Comparison of ENCODE assay signal across 11 cellular contexts in genomic region chr5:88226881-88227450, GRCh38. TPM values are rescaled to one million over a fixed set of nuclear protein-coding genes. Genes with fewer than 3 reads are reported as not detected.
DNase-seq lines count a peak whose midpoint lies in the region; ATAC-seq and TF ChIP-seq lines count a peak whose summit lies in the region.
"Had no signal": no experiment of that assay in that cellular context is flagged by ENCODE, and none has a peak within 500 bp of the region (broad histone marks: within the 10 kb centered on the region; RNA-seq: fewer than 3 reads in every experiment).

No MANE protein-coding gene starts in this region.

- intact Hi-C loops in Right ventricle myocardium inferior (cut with DNase I), result no loop called here

- no peak overlapping the region for H3K27ac ChIP-seq in gastroesophageal sphincter
- H3K27ac ChIP-seq: hepatocyte had no signal

- no peaks in the 10 kb centered on the region for H3K27me3 ChIP-seq in gastroesophageal sphincter
- H3K27me3 ChIP-seq: hepatocyte had no signal

- no peak for TF ChIP-seq CTCF in GM12865 (IDR thresholded peaks at IDR 0.05; ENCODE audit: insufficient read depth, low read depth, low read length, missing control alignments)
- no peak for TF ChIP-seq CTCF in gastroesophageal sphincter (IDR thresholded peaks at IDR 0.05)

- 81 to 83% methylated on average over 6 of the region's 6 CpGs for WGBS in gastroesophageal sphincter (ENCODE audit: low coverage in 1 of 2), 2 donors

- ATAC-seq in GM19328 (IDR thresholded peaks at IDR 0.05; ENCODE audit: unreplicated experiment) (peak; percentile 65), HG02642 (IDR thresholded peaks at IDR 0.05; ENCODE audit: poor library complexity, unreplicated experiment) (peak; percentile 79), HG03457 (IDR thresholded peaks at IDR 0.05; ENCODE audit: unreplicated experiment) (peak; percentile 81), Right ventricle myocardium inferior (no peak), gastroesophageal sphincter (no peak)
- ATAC-seq: right cardiac atrium had no signal

- TF ChIP-seq POLR2A in gastroesophageal sphincter (IDR thresholded peaks at IDR 0.05), result no peak

- H3K9me3 ChIP-seq in gastroesophageal sphincter, result no peaks in the 10 kb centered on the region

- peak; percentile 6 for DNase-seq in GM12865 (ENCODE audit: low read depth)
- DNase-seq in NCI-H524 treated with DMSO at 0.1 percent for 48 hours (lab: John Stamatoyannopoulos, UW), result no peak
- no peak for DNase-seq in activated CD4-positive, alpha-beta T cell treated with anti-CD3 and anti-CD28 coated beads, Interleukin-2, amount 50 U/mL, for 1 hour
- no peak for DNase-seq in Right ventricle myocardium inferior (ENCODE audit: missing footprints)
- DNase-seq: NCI-H774 had no signal

- H3K36me3 ChIP-seq in gastroesophageal sphincter, result peaks cover 0 to 32% of the 10 kb centered on the region in 2 donors

- TF ChIP-seq EP300 in gastroesophageal sphincter (IDR thresholded peaks at IDR 0.05), result no peak

- H3K4me3 ChIP-seq in GM12865 (ENCODE audit: low read depth, low read length) (no peak overlapping the region), gastroesophageal sphincter (no peak overlapping the region)
- H3K4me3 ChIP-seq: hepatocyte had no signal

- no peaks in the 10 kb centered on the region for H3K4me1 ChIP-seq in gastroesophageal sphincter

RNA-seq across cellular contexts. Expression of gene TMEM161B, which starts 41.7 kb away (rescaled TPM):
- total RNA-seq in Right ventricle myocardium inferior (8.2 TPM), gastroesophageal sphincter (10 to 100 TPM in 3 of 4 donors, 1 to 10 TPM in 1; 7.3 to 24.7 (median 14.9) TPM)

Comparison
In these comparisons a context has a peak if more than half of its experiments do, and no peak if none do; other contexts are left out.
1. ATAC-seq: peak in GM19328 (single experiment), HG02642 (single experiment) and HG03457 (single experiment); none in Right ventricle myocardium inferior (single experiment) and gastroesophageal sphincter (single experiment).